ENCODE assay signal across 26 cellular contexts in genomic region chr1:54495954-54496353, GRCh38.
"Had no signal": no experiment of that assay in that cellular context is flagged by ENCODE, and none has a peak within 500 bp of the region (broad histone marks: within the 10 kb centered on the region; RNA-seq: fewer than 3 reads in every experiment).

No MANE protein-coding gene starts in this region.

- H3K4me3 Mint-ChIP-seq: immature natural killer cell; memory B cell; mesothelial cell of epicardium; naive thymus-derived CD4-positive, alpha-beta T cell had no signal

- FAIRE-seq: islet of Langerhans, keratinocyte, kidney had no signal

- H3K36me3 Mint-ChIP-seq: immature natural killer cell; naive thymus-derived CD4-positive, alpha-beta T cell had no signal

- H3K79me2 ChIP-seq: hepatocyte had no signal

- H3K9me3 Mint-ChIP-seq: immature natural killer cell; naive thymus-derived CD4-positive, alpha-beta T cell had no signal

- H3K27ac ChIP-seq: hepatocyte, left lung, left ventricle myocardium inferior, lower lobe of right lung had no signal

- H3K4me2 ChIP-seq: hepatocyte had no signal

- DNase-seq: hippocampal formation; hypothalamus; immature natural killer cell; islet precursor cell; kidney; kidney glomerular epithelial cell; left cardiac atrium; left colon; left lung; left ventricle myocardium inferior; left ventricle myocardium superior; lower lobe of right lung; mammary epithelial cell; mesenchymal stem cell; mesendoderm; midbrain; mucosa of descending colon; naive B cell; naive thymus-derived CD4-positive, alpha-beta T cell had no signal

- H3K27ac Mint-ChIP-seq: memory B cell; mesothelial cell of epicardium; naive thymus-derived CD4-positive, alpha-beta T cell had no signal

- H3K27me3 ChIP-seq: hepatocyte had no signal

- ATAC-seq: left cardiac atrium; left colon; left lobe of liver; left lung; left ventricle myocardium superior; lower lobe of right lung; mucosa of descending colon; naive thymus-derived CD4-positive, alpha-beta T cell had no signal

- H3K9me3 ChIP-seq: left lung, left ventricle myocardium inferior, lower lobe of right lung had no signal

- H3K36me3 ChIP-seq: left lung, left ventricle myocardium inferior, lower lobe of right lung had no signal

- H3K4me3 ChIP-seq: hepatocyte, left lung, left ventricle myocardium inferior, lower lobe of right lung, lung, mucosa of descending colon had no signal

- H2AFZ ChIP-seq: hepatocyte had no signal
